9 cellular contexts compared by ENCODE assay signal in genomic region chr7:12995912-12996469, GRCh38.
"Had no signal": no experiment of that assay in that cellular context is flagged by ENCODE, and none has a peak within 500 bp of the region (broad histone marks: within the 10 kb centered on the region; RNA-seq: fewer than 3 reads in every experiment).

No MANE protein-coding gene starts in this region.

- H3K9me3 ChIP-seq: HAP-1 had no signal

- H3K4me2 ChIP-seq: KMS-11 had no signal

- H2AFZ ChIP-seq: GM23248 had no signal

- H3K4me3 ChIP-seq: GM23248, HAP-1 had no signal

- H3K27ac ChIP-seq: GM23248, HL-60, KMS-11 had no signal

- ATAC-seq: HCT116 had no signal

- H3K36me3 ChIP-seq: HAP-1 had no signal

- DNase-seq: GM23248, GOT3, H7, IMR-90, KBM-7 had no signal

- H3K4me1 ChIP-seq: HAP-1 had no signal

- H3K9ac ChIP-seq: GM23248, KMS-11 had no signal
